Comparison of ENCODE assay signal across 27 cellular contexts in the genomic region with DNA sequence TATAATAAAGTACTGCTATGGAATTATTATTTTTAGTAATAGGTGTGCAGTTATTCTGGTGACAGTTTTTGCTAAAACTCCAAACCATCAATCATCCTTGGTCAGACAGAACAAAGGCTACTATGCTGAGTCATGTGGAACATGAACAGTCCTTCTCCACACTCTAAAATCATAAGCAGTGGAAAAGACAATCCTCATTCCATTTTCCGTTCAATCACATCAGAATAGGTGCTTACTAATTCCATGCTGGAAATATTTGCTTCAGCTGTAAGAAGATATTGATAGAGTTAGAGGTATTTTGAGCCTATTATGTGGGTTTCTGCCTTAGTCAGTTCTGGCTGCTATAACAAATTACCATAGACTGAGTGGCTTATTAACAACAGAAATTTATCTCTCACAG.
DNase-seq lines count a peak whose midpoint lies in the region; ATAC-seq, FAIRE-seq and TF ChIP-seq lines count a peak whose summit lies in the region.
"Had no signal": no experiment of that assay in that cellular context is flagged by ENCODE, and none has a peak within 500 bp of the region (broad histone marks: within the 10 kb centered on the region; RNA-seq: fewer than 3 reads in every experiment).

No MANE protein-coding gene starts in this region.

- H3K4me1 ChIP-seq in astrocyte (ENCODE audit: insufficient read depth, low read length): no peaks in the 10 kb centered on the region
- H3K4me1 ChIP-seq: A549; BLaER1 treated with 17β-estradiol and CSF1 and Interleukin-3, amounts not matched to agents 10 nM and 100 nM; Caco-2 had no signal

- FAIRE-seq in astrocyte (lab: Jason Lieb, UNC): no peak
- FAIRE-seq: A549, GM12891, HepG2 had no signal

- H3K4me3 Mint-ChIP-seq in astrocyte (ENCODE audit: unreplicated experiment): no peak overlapping the region
- H3K4me3 Mint-ChIP-seq in stimulated activated naive B cell treated with anti-CD40 and anti-IgM and Interleukin-4, amounts not matched to agents 10 μg/mL and 1 μg/mL and 100 μg/mL, for 72 hours: no peak overlapping the region
- H3K4me3 Mint-ChIP-seq: CD4-positive, alpha-beta memory T cell; GM23338; H9 had no signal

- H3K9ac ChIP-seq in astrocyte (ENCODE audit: low read length): no peak overlapping the region
- H3K9ac ChIP-seq: BLaER1 treated with 17β-estradiol and CSF1 and Interleukin-3, amounts not matched to agents 10 nM and 100 nM had no signal

- H3K27me3 Mint-ChIP-seq in astrocyte (ENCODE audit: low read depth, unreplicated experiment): no peaks in the 10 kb centered on the region
- H3K27me3 Mint-ChIP-seq in stimulated activated naive B cell treated with anti-CD40 and anti-IgM and Interleukin-4, amounts not matched to agents 10 μg/mL and 1 μg/mL and 100 μg/mL, for 72 hours: no peaks in the 10 kb centered on the region
- H3K27me3 Mint-ChIP-seq: CD4-positive, alpha-beta memory T cell had no signal

- H3K27me3 ChIP-seq in astrocyte (ENCODE audit: insufficient read depth, low read length): no peaks in the 10 kb centered on the region
- H3K27me3 ChIP-seq: BLaER1 treated with 17β-estradiol and CSF1 and Interleukin-3, amounts not matched to agents 10 nM and 100 nM had no signal

- H3K79me2 ChIP-seq in astrocyte (ENCODE audit: insufficient read depth, low read length): no peaks in the 10 kb centered on the region

- no peaks in the 10 kb centered on the region for H3K9me3 Mint-ChIP-seq in astrocyte (ENCODE audit: unreplicated experiment)
- H3K9me3 Mint-ChIP-seq in stimulated activated naive B cell treated with anti-CD40 and anti-IgM and Interleukin-4, amounts not matched to agents 10 μg/mL and 1 μg/mL and 100 μg/mL, for 72 hours: peaks cover 0 to 3% of the 10 kb centered on the region in 2 donors
- H3K9me3 Mint-ChIP-seq: GM23338, H9 had no signal

- H3K4me3 ChIP-seq in astrocyte (ENCODE audit: insufficient read depth, low read depth, low read length): no peak overlapping the region
- H3K4me3 ChIP-seq: A549; BLaER1 treated with 17β-estradiol and CSF1 and Interleukin-3, amounts not matched to agents 10 nM and 100 nM; GM23338 had no signal

- H3K36me3 Mint-ChIP-seq in astrocyte (ENCODE audit: low read depth, unreplicated experiment): peaks cover 4% of the 10 kb centered on the region
- no peaks in the 10 kb centered on the region for H3K36me3 Mint-ChIP-seq in stimulated activated naive B cell treated with anti-CD40 and anti-IgM and Interleukin-4, amounts not matched to agents 10 μg/mL and 1 μg/mL and 100 μg/mL, for 72 hours
- H3K36me3 Mint-ChIP-seq: CD4-positive, alpha-beta memory T cell had no signal

- peaks cover 17% of the 10 kb centered on the region for H3K4me1 Mint-ChIP-seq in astrocyte (ENCODE audit: low read depth, unreplicated experiment)
- no peaks in the 10 kb centered on the region for H3K4me1 Mint-ChIP-seq in stimulated activated naive B cell treated with anti-CD40 and anti-IgM and Interleukin-4, amounts not matched to agents 10 μg/mL and 1 μg/mL and 100 μg/mL, for 72 hours
- H3K4me1 Mint-ChIP-seq: CD4-positive, alpha-beta memory T cell had no signal

- no peak for ATAC-seq in stimulated activated naive B cell treated with anti-CD40 and anti-IgM and Interleukin-4, amounts not matched to agents 10 μg/mL and 1 μg/mL and 100 μg/mL, for 72 hours (replicated peaks)
- ATAC-seq: A549, GM23338, HepG2 had no signal

- DNase-seq in astrocyte (ENCODE audit: low read depth): peak; percentile 6
- peak; percentile 24 for DNase-seq in inferior parietal cortex (ENCODE audit: extremely low spot score)
- DNase-seq in pons (ENCODE audit: low spot score): peak; percentile 62
- no peak for DNase-seq in NCI-H128 (lab: John Stamatoyannopoulos, UW; ENCODE audit: unreplicated experiment)
- no peak for DNase-seq in stimulated activated naive B cell treated with anti-CD40 and anti-IgM and Interleukin-4, amounts not matched to agents 10 μg/mL and 1 μg/mL and 100 μg/mL, for 72 hours
- no peak for DNase-seq in COR-L47 (lab: John Stamatoyannopoulos, UW)
- DNase-seq: AML-193; Caco-2; CD4-positive, alpha-beta memory T cell; DMS79 treated with DMSO at 0.1 percent for 48 hours; GF-D8; H9; Kasumi-1; NCI-H1092 treated with DMSO at 0.1 percent for 48 hours; NCI-H1436 treated with DMSO at 0.1 percent for 48 hours; NCI-H187 treated with DMSO at 0.1 percent for 48 hours; NCI-H2171 treated with DMSO at 0.1 percent for 48 hours; NCI-H345; NCI-H524 treated with DMSO at 0.1 percent for 48 hours; SHP77 had no signal

- TF ChIP-seq CTCF in astrocyte (IDR thresholded peaks at IDR 0.05; ENCODE audit: insufficient read depth, low read depth, low read length): no peak

- H3K36me3 ChIP-seq in astrocyte (ENCODE audit: insufficient read depth, low read length): no peaks in the 10 kb centered on the region
- H3K36me3 ChIP-seq: BLaER1 treated with 17β-estradiol and CSF1 and Interleukin-3, amounts not matched to agents 10 nM and 100 nM had no signal

- no peak overlapping the region for H2AFZ ChIP-seq in astrocyte (ENCODE audit: low read depth, low read length)
- H2AFZ ChIP-seq: GM23338 had no signal

- H3K27ac ChIP-seq in astrocyte (ENCODE audit: low read depth, low read length) (no peak overlapping the region), temporal lobe (ENCODE audit: low read depth, low read length) (peak overlapping the region; percentile 59)
- H3K27ac ChIP-seq: A549; BLaER1 treated with 17β-estradiol and CSF1 and Interleukin-3, amounts not matched to agents 10 nM and 100 nM; RWPE1 had no signal

- H3K4me2 ChIP-seq in astrocyte (ENCODE audit: low read length): no peak overlapping the region
- H3K4me2 ChIP-seq: A549; BLaER1 treated with 17β-estradiol and CSF1 and Interleukin-3, amounts not matched to agents 10 nM and 100 nM; GM23338 had no signal

- H3K27ac Mint-ChIP-seq in astrocyte (ENCODE audit: unreplicated experiment): no peak overlapping the region
- no peak overlapping the region for H3K27ac Mint-ChIP-seq in stimulated activated naive B cell treated with anti-CD40 and anti-IgM and Interleukin-4, amounts not matched to agents 10 μg/mL and 1 μg/mL and 100 μg/mL, for 72 hours
- H3K27ac Mint-ChIP-seq: CD4-positive, alpha-beta memory T cell; GM23338 had no signal

- H4K20me1 ChIP-seq in astrocyte (ENCODE audit: insufficient read depth, low read length): no peaks in the 10 kb centered on the region
- H4K20me1 ChIP-seq: BLaER1 treated with 17β-estradiol and CSF1 and Interleukin-3, amounts not matched to agents 10 nM and 100 nM had no signal

- H3K9me3 ChIP-seq in astrocyte (ENCODE audit: insufficient read depth, low read depth, low read length): no peaks in the 10 kb centered on the region
- H3K9me3 ChIP-seq: A549; BLaER1 treated with 17β-estradiol and CSF1 and Interleukin-3, amounts not matched to agents 10 nM and 100 nM; Caco-2 had no signal

Comparison
In these comparisons a context has a peak if more than half of its experiments do, and no peak if none do; other contexts are left out.
1. DNase-seq: peak in astrocyte (single experiment), inferior parietal cortex (single experiment) and pons (single experiment); none in NCI-H128 (single experiment), stimulated activated naive B cell treated with anti-CD40 and anti-IgM and Interleukin-4, amounts not matched to agents 10 μg/mL and 1 μg/mL and 100 μg/mL, for 72 hours (single experiment) and COR-L47 (single experiment).